ENCODE assay signal across 11 cellular contexts in genomic region chr6:145904878-145905277, GRCh38. TPM values are rescaled to one million over a fixed set of nuclear protein-coding genes. Genes with fewer than 3 reads are reported as not detected.
DNase-seq lines count a peak whose midpoint lies in the region; ATAC-seq, FAIRE-seq and TF ChIP-seq lines count a peak whose summit lies in the region.
"Had no signal": no experiment of that assay in that cellular context is flagged by ENCODE, and none has a peak within 500 bp of the region (broad histone marks: within the 10 kb centered on the region; RNA-seq: fewer than 3 reads in every experiment).

No MANE protein-coding gene starts in this region.

- peak overlapping the region; percentile 28; the same call in 1 of the 2 replicates for H3K27ac ChIP-seq in GM12878 (ENCODE audit: control insufficient read depth, insufficient read depth)
- H3K27ac ChIP-seq: epithelial cell of prostate, thoracic aorta had no signal

- no peaks in the 10 kb centered on the region for H3K79me2 ChIP-seq in GM12878 (ENCODE audit: control insufficient read depth, insufficient read depth, low read length)

- intact Hi-C loops in GM12878 (cut with micrococcal nuclease; ENCODE audit: unreplicated experiment): no loop called here

- no peak overlapping the region for H3K4me3 ChIP-seq in GM12878
- H3K4me3 ChIP-seq: thoracic aorta had no signal

- ATAC-seq in GM19324 (IDR thresholded peaks at IDR 0.05; ENCODE audit: low FRiP score, unreplicated experiment): peak; percentile 73
- peak; percentile 34 for ATAC-seq in HG03378 (IDR thresholded peaks at IDR 0.05; ENCODE audit: unreplicated experiment)
- ATAC-seq in GM12878: peak; percentile 64
- ATAC-seq in GM19452 (IDR thresholded peaks at IDR 0.05; ENCODE audit: unreplicated experiment): no peak
- ATAC-seq in GM21737 (IDR thresholded peaks at IDR 0.05; ENCODE audit: unreplicated experiment): no peak

- SMC1A ChIA-PET in GM12878 (lab: Charles Lee; ENCODE audit: uncharacterized antibody, unreplicated experiment): interaction anchor here (1.3 kb wide), 1 partner anchor 31 kb away, joined by 3 read pairs; no protein-coding TSS in a partner anchor

- H3K27me3 Mint-ChIP-seq in nephron progenitor cell (ENCODE audit: low read depth, poor library complexity): no peaks in the 10 kb centered on the region

- TF ChIP-seq POLR2A in GM12878 (IDR thresholded peaks at IDR 0.05; ENCODE audit: low read depth, low read length): no peak

- H3K27me3 ChIP-seq in GM12878 (replicated peaks in 1 of 2; ENCODE audit: control insufficient read depth in 2 of 2, insufficient read depth in 2 of 2, low read length in 1 of 2): no peaks in the 10 kb centered on the region

- RAD21 ChIA-PET in GM12878 (lab: Charles Lee; ENCODE audit: unreplicated experiment): no interaction called here

- CTCF ChIA-PET in GM12878 (lab: Yijun Ruan, JAX): interaction anchor here (0.6 to 2.6 kb wide), 2 partner anchors 23 to 29 kb away, joined by 3 to 8 read pairs; no protein-coding TSS in a partner anchor

- POLR2A ChIA-PET in GM12878 (lab: Charles Lee): no interaction called here

- no peak for TF ChIP-seq RAD21 in GM12878 (IDR thresholded peaks at IDR 0.05; ENCODE audit: insufficient read depth, low read depth, low read length)

- no peak overlapping the region for H3K4me3 Mint-ChIP-seq in nephron progenitor cell

- BruUV-seq in GM12878 (replicated peaks; lab: Mats Ljungman, UMichigan): no TSS peak

- TF ChIP-seq CTCF in GM12878 (IDR thresholded peaks at IDR 0.05 in 2 of 3, conservative IDR thresholded peaks at IDR 0.05 in 1 of 3; ENCODE audit: control insufficient read depth in 2 of 3, extremely low read depth in 1 of 3, insufficient read depth in 1 of 3, low read depth in 3 of 3, low read length in 3 of 3): no peak
- TF ChIP-seq CTCF in nephron progenitor cell (IDR thresholded peaks at IDR 0.05): no peak

- no peaks in the 10 kb centered on the region for H3K9me3 Mint-ChIP-seq in nephron progenitor cell

- H3K36me3 ChIP-seq in GM12878 (ENCODE audit: control insufficient read depth in 2 of 2, insufficient read depth in 2 of 2, low read length in 1 of 2): peaks cover 0 to 10% of the 10 kb centered on the region in 2 experiments; a peak in 3 of 4 replicates

- H3K9me3 ChIP-seq in GM12878 (replicated peaks; ENCODE audit: control insufficient read depth, insufficient read depth, low read length): no peaks in the 10 kb centered on the region
- H3K9me3 ChIP-seq: thoracic aorta had no signal

- H3K4me2 ChIP-seq in GM12878 (ENCODE audit: control insufficient read depth, insufficient read depth): no peak overlapping the region

- H2AFZ ChIP-seq in GM12878 (ENCODE audit: control insufficient read depth, low read depth, low read length): peak overlapping the region; percentile 44; the same call in 1 of the 2 replicates

- TF ChIP-seq EP300 in GM12878 (IDR thresholded peaks at IDR 0.05; ENCODE audit: borderline replicate concordance in 1 of 2, control insufficient read depth in 1 of 2, low read depth in 2 of 2, low read length in 2 of 2): no peak

- no peak overlapping the region for H3K9ac ChIP-seq in GM12878 (ENCODE audit: control insufficient read depth, insufficient read depth, low read length)

- H4K20me1 ChIP-seq in GM12878 (ENCODE audit: control insufficient read depth, insufficient read depth): no peaks in the 10 kb centered on the region

- peaks cover 77% of the 10 kb centered on the region for H3K36me3 Mint-ChIP-seq in nephron progenitor cell (ENCODE audit: low read depth)

- WGBS in GM12878 (ENCODE audit: insufficient coverage, insufficient replicate concordance, low lambda C conversion rate, missing lambda C conversion rate): 56% methylated on average over 3 of the region's 3 CpGs

- no peak overlapping the region for H3K27ac Mint-ChIP-seq in nephron progenitor cell

- no peak for FAIRE-seq in GM12878 (lab: Jason Lieb, UNC)

- no peaks in the 10 kb centered on the region for H3K4me1 Mint-ChIP-seq in nephron progenitor cell

- in situ Hi-C loops in GM12878 (cut with MboI): no loop called here

- DNase-seq in Ammon's horn (ENCODE audit: low spot score): peak; percentile 49
- DNase-seq in GM12878 (ENCODE audit: low read depth, low spot score): no peak
- no peak for DNase-seq in stimulated activated naive CD4-positive, alpha-beta T cell treated with Interleukin-2 at 50 U/mL for 16 hours (lab: John Stamatoyannopoulos, UW)
- no peak for DNase-seq in nephron progenitor cell
- DNase-seq: activated effector memory CD4-positive, alpha-beta T cell treated with Interleukin-2 at 50 U/mL for 16 hours had no signal

- peaks cover 4% of the 10 kb centered on the region for H3K4me1 ChIP-seq in GM12878 (ENCODE audit: control insufficient read depth, insufficient read depth, low read length)

TF ChIP-seq in GM12878, 131 proteins besides CTCF, POLR2A, EP300 and RAD21 (continues in another document):
- no peak for TF ChIP-seq IKZF2 (IDR thresholded peaks at IDR 0.05)
- no peak for TF ChIP-seq JUNB (IDR thresholded peaks at IDR 0.05)
- no peak for TF ChIP-seq CBX3 (IDR thresholded peaks at IDR 0.05; ENCODE audit: borderline replicate concordance, low read depth)
- TF ChIP-seq ZNF217 (IDR thresholded peaks at IDR 0.05): no peak
- no peak for TF ChIP-seq BCLAF1 (IDR thresholded peaks at IDR 0.05)
- TF ChIP-seq PML (IDR thresholded peaks at IDR 0.05; ENCODE audit: low read length): no peak
- TF ChIP-seq E4F1 (IDR thresholded peaks at IDR 0.05; ENCODE audit: borderline replicate concordance, partially characterized antibody): no peak
- no peak for TF ChIP-seq CEBPB (IDR thresholded peaks at IDR 0.05; ENCODE audit: borderline replicate concordance in 1 of 2, low read depth in 2 of 2, low read length in 2 of 2)
- TF ChIP-seq PAX8 (IDR thresholded peaks at IDR 0.05): no peak

RNA-seq across cellular contexts. Expression of gene SHPRH, which starts 59.3 kb away (rescaled TPM):
- 147 and 152 TPM in 2 replicates for total RNA-seq in GM12878 (2013; cell fraction: nucleolus; rRNA removed)
- 12.4 and 16.9 TPM in 2 replicates for total RNA-seq in GM12878 (2014; rRNA removed)
- 20.5 and 20.7 TPM in 2 replicates for total RNA-seq in GM12878 (2014; rRNA removed; fragmentation: Illumina TruSeq; extraction: Trizol)
- total RNA-seq in GM12878 (2021): 11.4 and 13.4 TPM in 2 replicates
- polyA plus RNA-seq in GM12878 (2011; ENCODE audit: low read depth): 2.9 TPM
- polyA plus RNA-seq in GM12878 (2011; rRNA removed): 13.9 and 21.3 TPM in 2 replicates
- 5.9 and 6.4 TPM in 2 replicates for polyA plus RNA-seq in GM12878 (2011; cell fraction: cytosol; rRNA removed)
- polyA plus RNA-seq in GM12878 (2011; cell fraction: nucleus; rRNA removed): 24.4 and 27.4 TPM in 2 replicates
- polyA plus RNA-seq in GM12878 (2012): 3.8 and 5.6 TPM in 2 replicates
- 10.7 and 13.8 TPM in 2 replicates for polyA plus RNA-seq in GM12878 (2014; fragmentation: Illumina TruSeq; extraction: Trizol)
- 1 to 10 TPM; 2.3 to 4.6 TPM for polyA plus RNA-seq in GM12878 (2014; fragmentation: Nextera tagmentation; extraction: Ambion mirVana)
- polyA plus RNA-seq in GM12878 (2014; rRNA removed): 6.6 and 9.2 TPM in 2 replicates
- polyA plus RNA-seq in GM12878 (2016; fragmentation: Nextera tagmentation; extraction: Ambion mirVana): 10 to 100 TPM; 12.7 to 13.0 TPM
- 43.5 and 48.9 TPM in 2 replicates for polyA minus RNA-seq in GM12878 (2011; rRNA and poly(A)+ RNA removed)
- 13.2 and 14.4 TPM in 2 replicates for polyA minus RNA-seq in GM12878 (2011; cell fraction: cytosol; rRNA and poly(A)+ RNA removed)
- 61.5 and 83.0 TPM in 2 replicates for polyA minus RNA-seq in GM12878 (2011; cell fraction: nucleus; rRNA and poly(A)+ RNA removed)

Comparison
In these comparisons a context has a peak if more than half of its experiments do, and no peak if none do; other contexts are left out.
1. ATAC-seq: peak in GM19324 (single experiment), HG03378 (single experiment) and GM12878 (single experiment); none in GM19452 (single experiment) and GM21737 (single experiment).